Comparison of ENCODE assay signal across 21 cellular contexts in genomic region chr20:11302436-11302835, GRCh38.
DNase-seq lines count a peak whose midpoint lies in the region; ATAC-seq, FAIRE-seq and TF ChIP-seq lines count a peak whose summit lies in the region.
"Had no signal": no experiment of that assay in that cellular context is flagged by ENCODE, and none has a peak within 500 bp of the region (broad histone marks: within the 10 kb centered on the region; RNA-seq: fewer than 3 reads in every experiment).

No MANE protein-coding gene starts in this region.

- no peak for ATAC-seq in GM21515 (IDR thresholded peaks at IDR 0.05; ENCODE audit: unreplicated experiment)
- no peak for ATAC-seq in GM18511 (IDR thresholded peaks at IDR 0.05; ENCODE audit: unreplicated experiment)
- ATAC-seq: activated CD4-positive, alpha-beta T cell treated with anti-CD3 and anti-CD28 coated beads for 36 hours; activated T-helper 17 cell treated with anti-CD3 and anti-CD28 coated beads, Interleukin-2, amount 50 U/mL, for 72 hours; left ventricle myocardium superior; mucosa of descending colon; stimulated activated naive B cell treated with anti-CD40 and anti-IgM and Interleukin-4, amounts not matched to agents 10 μg/mL and 1 μg/mL and 100 μg/mL, for 72 hours; T-cell had no signal

- H3K36me3 ChIP-seq in keratinocyte (ENCODE audit: control insufficient read depth in 2 of 2, extremely low read depth in 1 of 2, insufficient read depth in 2 of 2, low read length in 2 of 2) = no peaks in the 10 kb centered on the region
- H3K36me3 ChIP-seq in CD4-positive, alpha-beta memory T cell (ENCODE audit: insufficient read depth, low read length) = no peaks in the 10 kb centered on the region
- no peaks in the 10 kb centered on the region for H3K36me3 ChIP-seq in smooth muscle cell (ENCODE audit: low read depth)
- H3K36me3 ChIP-seq: tibial artery had no signal

- intact Hi-C loops in CD4-positive, alpha-beta memory T cell (cut with micrococcal nuclease) = no loop called here

- no peaks in the 10 kb centered on the region for H3K36me3 Mint-ChIP-seq in CD4-positive, alpha-beta memory T cell
- H3K36me3 Mint-ChIP-seq: stimulated activated naive B cell treated with anti-CD40 and anti-IgM and Interleukin-4, amounts not matched to agents 10 μg/mL and 1 μg/mL and 100 μg/mL, for 72 hours; T-cell had no signal

- no peaks in the 10 kb centered on the region for H3F3A ChIP-seq in smooth muscle cell (ENCODE audit: low read depth)

- H3K4me1 ChIP-seq in keratinocyte (ENCODE audit: control insufficient read depth, extremely low read depth, insufficient read depth, low read length) (peaks cover 29% of the 10 kb centered on the region), smooth muscle cell (ENCODE audit: low read depth) (no peaks in the 10 kb centered on the region)
- H3K4me1 ChIP-seq in CD4-positive, alpha-beta memory T cell (ENCODE audit: insufficient read depth, low read length) = no peaks in the 10 kb centered on the region
- H3K4me1 ChIP-seq: tibial artery had no signal

- dilution Hi-C loops in keratinocyte (cut with MboI; ENCODE audit: extremely low pct_ligation_motif_present, low sequenced_read_pairs) = no loop called here

- H3K27me3 Mint-ChIP-seq in CD4-positive, alpha-beta memory T cell = no peaks in the 10 kb centered on the region
- H3K27me3 Mint-ChIP-seq: activated CD4-positive, alpha-beta T cell treated with anti-CD3 and anti-CD28 coated beads for 36 hours; activated T-helper 17 cell treated with anti-CD3 and anti-CD28 coated beads, Interleukin-2, amount 50 U/mL, for 72 hours; stimulated activated naive B cell treated with anti-CD40 and anti-IgM and Interleukin-4, amounts not matched to agents 10 μg/mL and 1 μg/mL and 100 μg/mL, for 72 hours; T-cell had no signal

- H3K4me1 Mint-ChIP-seq in CD4-positive, alpha-beta memory T cell = no peaks in the 10 kb centered on the region
- H3K4me1 Mint-ChIP-seq: activated CD4-positive, alpha-beta T cell treated with anti-CD3 and anti-CD28 coated beads for 36 hours; activated T-helper 17 cell treated with anti-CD3 and anti-CD28 coated beads, Interleukin-2, amount 50 U/mL, for 72 hours; stimulated activated naive B cell treated with anti-CD40 and anti-IgM and Interleukin-4, amounts not matched to agents 10 μg/mL and 1 μg/mL and 100 μg/mL, for 72 hours; T-cell had no signal

- H3K4me3 ChIP-seq in epithelial cell of esophagus (ENCODE audit: low read length) = no peak overlapping the region
- H3K4me3 ChIP-seq in keratinocyte (ENCODE audit: control insufficient read depth in 2 of 3, extremely low read depth in 1 of 3, insufficient read depth in 2 of 3, low read depth in 1 of 3, low read length in 3 of 3) = no peak overlapping the region
- H3K4me3 ChIP-seq in CD4-positive, alpha-beta memory T cell (ENCODE audit: low read length in 2 of 2) = no peak overlapping the region
- H3K4me3 ChIP-seq in smooth muscle cell = no peak overlapping the region
- H3K4me3 ChIP-seq: mucosa of descending colon, tibial artery had no signal

- DNase-seq in EL (peak; percentile 71), NCI-H226 (peak; percentile 61), epithelial cell of esophagus (ENCODE audit: low read depth) (peak; percentile 80), keratinocyte (ENCODE audit: low read depth, low spot score) (peak; percentile 38), smooth muscle cell (lab: John Stamatoyannopoulos, UW; ENCODE audit: unreplicated experiment) (no peak)
- DNase-seq in CD4-positive, alpha-beta memory T cell = no peak
- DNase-seq: activated CD4-positive, alpha-beta T cell treated with anti-CD3 and anti-CD28 coated beads for 36 hours; head of caudate nucleus; left ventricle myocardium superior; mucosa of descending colon; NCI-H1694 treated with DMSO at 0.1 percent for 48 hours; NCI-H2227 treated with DMSO at 0.1 percent for 48 hours; NCI-H82; SIG-M5; stimulated activated naive B cell treated with anti-CD40 and anti-IgM and Interleukin-4, amounts not matched to agents 10 μg/mL and 1 μg/mL and 100 μg/mL, for 72 hours; T-cell; tibial artery had no signal

- TF ChIP-seq CTCF in epithelial cell of esophagus (IDR thresholded peaks at IDR 0.05; ENCODE audit: insufficient read depth, low read depth, low read length, missing control alignments) (no peak), keratinocyte (optimal IDR thresholded peaks at IDR 0.05 in 1 of 3, IDR thresholded peaks at IDR 0.05 in 1 of 3, conservative IDR thresholded peaks at IDR 0.05 in 1 of 3; ENCODE audit: extremely low read depth in 1 of 3, insufficient read depth in 2 of 3, low read length in 3 of 3) (no peak), smooth muscle cell (IDR thresholded peaks at IDR 0.05; ENCODE audit: borderline replicate concordance, insufficient read depth, poor library complexity, severe bottlenecking) (no peak)

- no peaks in the 10 kb centered on the region for H3K9me1 ChIP-seq in keratinocyte (ENCODE audit: control insufficient read depth, extremely low read depth, insufficient read depth, low read length)

- H3K79me2 ChIP-seq in keratinocyte (ENCODE audit: control insufficient read depth, insufficient read depth, low read length) (no peaks in the 10 kb centered on the region), smooth muscle cell (ENCODE audit: low read depth) (no peaks in the 10 kb centered on the region)

- no peak overlapping the region for H3K27ac Mint-ChIP-seq in CD4-positive, alpha-beta memory T cell
- H3K27ac Mint-ChIP-seq: activated CD4-positive, alpha-beta T cell treated with anti-CD3 and anti-CD28 coated beads for 36 hours; activated T-helper 17 cell treated with anti-CD3 and anti-CD28 coated beads, Interleukin-2, amount 50 U/mL, for 72 hours; progenitor cell of endocrine pancreas; stimulated activated naive B cell treated with anti-CD40 and anti-IgM and Interleukin-4, amounts not matched to agents 10 μg/mL and 1 μg/mL and 100 μg/mL, for 72 hours; T-cell had no signal

- H3K4me3 Mint-ChIP-seq in CD4-positive, alpha-beta memory T cell = no peak overlapping the region
- H3K4me3 Mint-ChIP-seq: activated CD4-positive, alpha-beta T cell treated with anti-CD3 and anti-CD28 coated beads for 36 hours; activated T-helper 17 cell treated with anti-CD3 and anti-CD28 coated beads, Interleukin-2, amount 50 U/mL, for 72 hours; stimulated activated naive B cell treated with anti-CD40 and anti-IgM and Interleukin-4, amounts not matched to agents 10 μg/mL and 1 μg/mL and 100 μg/mL, for 72 hours; T-cell had no signal

- H3K9me3 Mint-ChIP-seq in CD4-positive, alpha-beta memory T cell = peaks cover 0 to 8% (median 3%) of the 10 kb centered on the region in 8 donors

- CTCF ChIA-PET in CD4-positive, alpha-beta memory T cell (lab: Charles Lee; ENCODE audit: partially characterized antibody) = no interaction called here

- H3K9ac ChIP-seq in keratinocyte (ENCODE audit: control insufficient read depth, extremely low read depth, insufficient read depth, low read length) (no peak overlapping the region), smooth muscle cell (ENCODE audit: low read depth) (no peak overlapping the region)

- POLR2A ChIA-PET in CD4-positive, alpha-beta memory T cell (lab: Charles Lee; ENCODE audit: partially characterized antibody) = no interaction called here

- H2AFZ ChIP-seq in keratinocyte (ENCODE audit: control insufficient read depth, low read length) (no peak overlapping the region), smooth muscle cell (ENCODE audit: low read depth) (no peak overlapping the region)

- WGBS in smooth muscle cell (ENCODE audit: low lambda C conversion rate) = 82% methylated on average over 3 of the region's 3 CpGs

- peak; percentile 81 for FAIRE-seq in keratinocyte (lab: Jason Lieb, UNC)

- H3K4me2 ChIP-seq in keratinocyte (ENCODE audit: control insufficient read depth, extremely low read depth, insufficient read depth, low read depth, low read length) (peak overlapping the region; percentile 8), smooth muscle cell (no peak overlapping the region)

- H3K9me3 ChIP-seq in keratinocyte (ENCODE audit: control insufficient read depth, low read depth, low read length) = no peaks in the 10 kb centered on the region
- no peaks in the 10 kb centered on the region for H3K9me3 ChIP-seq in CD4-positive, alpha-beta memory T cell (ENCODE audit: control insufficient read depth in 1 of 2, low read length in 2 of 2)
- no peaks in the 10 kb centered on the region for H3K9me3 ChIP-seq in smooth muscle cell (replicated peaks; ENCODE audit: low read depth)
- H3K9me3 ChIP-seq: mucosa of descending colon, tibial artery had no signal

- H4K20me1 ChIP-seq in keratinocyte (ENCODE audit: control insufficient read depth, extremely low read depth, insufficient read depth, low read length) (no peaks in the 10 kb centered on the region), smooth muscle cell (ENCODE audit: low read depth) (no peaks in the 10 kb centered on the region)

- H3K27me3 ChIP-seq in keratinocyte (ENCODE audit: control insufficient read depth, extremely low read depth, insufficient read depth, low read length) = no peaks in the 10 kb centered on the region
- H3K27me3 ChIP-seq in CD4-positive, alpha-beta memory T cell (ENCODE audit: insufficient read depth, low read length) = no peaks in the 10 kb centered on the region
- no peaks in the 10 kb centered on the region for H3K27me3 ChIP-seq in smooth muscle cell (ENCODE audit: low read depth)
- H3K27me3 ChIP-seq: tibial artery had no signal

- H3K27ac ChIP-seq in keratinocyte (ENCODE audit: control insufficient read depth, insufficient read depth, low read length) (no peak overlapping the region), smooth muscle cell (ENCODE audit: low read depth) (no peak overlapping the region)
- H3K27ac ChIP-seq in CD4-positive, alpha-beta memory T cell (ENCODE audit: low read depth, low read length) = no peak overlapping the region
- H3K27ac ChIP-seq: tibial artery had no signal

Comparison
In these comparisons a context has a peak if more than half of its experiments do, and no peak if none do; other contexts are left out.
1. DNase-seq: peak in EL (single experiment), NCI-H226 (single experiment), epithelial cell of esophagus (single experiment) and keratinocyte (single experiment); none in CD4-positive, alpha-beta memory T cell (0 of 5) and smooth muscle cell (single experiment).